ENCODE assay signal across 1 cellular context in the genomic region with DNA sequence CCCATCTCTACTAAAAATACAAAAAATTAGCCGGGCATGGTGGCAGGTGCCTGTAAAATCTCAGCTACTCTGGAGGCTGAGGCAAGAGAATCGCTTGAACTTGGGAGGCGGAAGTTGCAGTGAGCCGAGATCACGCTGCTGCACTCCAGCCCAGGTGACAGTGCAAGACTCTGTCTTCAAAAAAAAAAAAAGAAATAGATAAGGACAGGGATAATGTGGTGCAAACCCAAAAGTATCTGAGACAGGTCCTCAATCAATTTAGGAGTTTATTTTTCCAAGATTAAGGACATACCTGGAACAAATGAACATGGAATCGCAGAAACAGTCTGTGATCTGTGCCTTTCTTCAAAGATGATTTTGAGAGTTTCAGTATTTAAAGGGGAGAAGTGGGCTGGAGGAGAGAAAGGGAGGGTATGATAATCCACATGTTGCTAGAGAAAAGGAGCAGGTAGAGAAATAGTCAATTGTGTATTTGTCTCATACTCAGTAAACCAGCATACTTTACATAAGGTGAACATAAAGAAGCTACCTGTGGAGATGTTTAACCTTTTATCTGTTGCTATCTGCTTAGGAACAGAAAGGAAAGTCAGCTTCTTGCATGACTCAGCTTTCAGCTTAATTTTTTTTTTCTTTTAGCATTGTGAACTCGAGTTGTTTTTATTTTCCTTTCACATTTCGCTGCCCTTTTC.
TF ChIP-seq lines count a peak whose summit lies in the region.

No MANE protein-coding gene starts in this region.

TF ChIP-seq in K562, 482 proteins besides CTCF, POLR2A, EP300 and RAD21 (continued from another document and continues in another):
- TF ChIP-seq ZNF24 (IDR thresholded peaks at IDR 0.05) (peak; percentile 27; the same call in 1 of the 2 replicates), CHCHD3 (CRISPR knock-in tag; IDR thresholded peaks at IDR 0.05) (no peak), HNRNPH1 (optimal IDR thresholded peaks at IDR 0.05; ENCODE audit: low read depth, low read length) (no peak), PTRF (tag; IDR thresholded peaks at IDR 0.05) (no peak), SMARCB1 (IDR thresholded peaks at IDR 0.05; ENCODE audit: insufficient read length, low read depth) (peak; percentile 76), GATA2 (CRISPR knock-in tag; IDR thresholded peaks at IDR 0.05) (peak; percentile 54), DACH1 (IDR thresholded peaks at IDR 0.05; ENCODE audit: partially characterized antibody) (no peak), CTBP1 (IDR thresholded peaks at IDR 0.05; ENCODE audit: borderline replicate concordance) (peak; percentile 79; the same call in 1 of the 2 replicates), USF2 (CRISPR knock-in tag; IDR thresholded peaks at IDR 0.05) (no peak), PKNOX1 (IDR thresholded peaks at IDR 0.05) (no peak; the same call in 1 of the 2 replicates), TOE1 (IDR thresholded peaks at IDR 0.05; ENCODE audit: borderline replicate concordance) (peak; percentile 44; the same call in 1 of the 2 replicates), TOE1 (CRISPR knock-in tag; IDR thresholded peaks at IDR 0.05; ENCODE audit: borderline replicate concordance, low read depth) (no peak), TFAM (CRISPR knock-in tag; conservative IDR thresholded peaks at IDR 0.05) (no peak)
- TF ChIP-seq, protein P1, sequence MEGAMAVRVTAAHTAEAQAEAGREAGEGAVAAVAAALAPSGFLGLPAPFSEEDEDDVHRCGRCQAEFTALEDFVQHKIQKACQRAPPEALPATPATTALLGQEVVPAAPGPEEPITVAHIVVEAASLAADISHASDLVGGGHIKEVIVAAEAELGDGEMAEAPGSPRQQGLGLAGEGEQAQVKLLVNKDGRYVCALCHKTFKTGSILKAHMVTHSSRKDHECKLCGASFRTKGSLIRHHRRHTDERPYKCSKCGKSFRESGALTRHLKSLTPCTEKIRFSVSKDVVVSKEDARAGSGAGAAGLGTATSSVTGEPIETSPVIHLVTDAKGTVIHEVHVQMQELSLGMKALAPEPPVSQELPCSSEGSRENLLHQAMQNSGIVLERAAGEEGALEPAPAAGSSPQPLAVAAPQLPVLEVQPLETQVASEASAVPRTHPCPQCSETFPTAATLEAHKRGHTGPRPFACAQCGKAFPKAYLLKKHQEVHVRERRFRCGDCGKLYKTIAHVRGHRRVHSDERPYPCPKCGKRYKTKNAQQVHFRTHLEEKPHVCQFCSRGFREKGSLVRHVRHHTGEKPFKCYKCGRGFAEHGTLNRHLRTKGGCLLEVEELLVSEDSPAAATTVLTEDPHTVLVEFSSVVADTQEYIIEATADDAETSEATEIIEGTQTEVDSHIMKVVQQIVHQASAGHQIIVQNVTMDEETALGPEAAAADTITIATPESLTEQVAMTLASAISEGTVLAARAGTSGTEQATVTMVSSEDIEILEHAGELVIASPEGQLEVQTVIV (CRISPR knock-in tag; IDR thresholded peaks at IDR 0.05; ENCODE audit: borderline replicate concordance): 0 out of 2 replicates have a peak, but pooled peaks have one; percentile 53
- TF ChIP-seq, protein P2, sequence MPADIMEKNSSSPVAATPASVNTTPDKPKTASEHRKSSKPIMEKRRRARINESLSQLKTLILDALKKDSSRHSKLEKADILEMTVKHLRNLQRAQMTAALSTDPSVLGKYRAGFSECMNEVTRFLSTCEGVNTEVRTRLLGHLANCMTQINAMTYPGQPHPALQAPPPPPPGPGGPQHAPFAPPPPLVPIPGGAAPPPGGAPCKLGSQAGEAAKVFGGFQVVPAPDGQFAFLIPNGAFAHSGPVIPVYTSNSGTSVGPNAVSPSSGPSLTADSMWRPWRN (IDR thresholded peaks at IDR 0.05; ENCODE audit: low read depth): no peak
- TF ChIP-seq, protein P3, sequence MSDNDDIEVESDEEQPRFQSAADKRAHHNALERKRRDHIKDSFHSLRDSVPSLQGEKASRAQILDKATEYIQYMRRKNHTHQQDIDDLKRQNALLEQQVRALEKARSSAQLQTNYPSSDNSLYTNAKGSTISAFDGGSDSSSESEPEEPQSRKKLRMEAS (CRISPR knock-in tag; IDR thresholded peaks at IDR 0.05): no peak
- TF ChIP-seq, protein P4, sequence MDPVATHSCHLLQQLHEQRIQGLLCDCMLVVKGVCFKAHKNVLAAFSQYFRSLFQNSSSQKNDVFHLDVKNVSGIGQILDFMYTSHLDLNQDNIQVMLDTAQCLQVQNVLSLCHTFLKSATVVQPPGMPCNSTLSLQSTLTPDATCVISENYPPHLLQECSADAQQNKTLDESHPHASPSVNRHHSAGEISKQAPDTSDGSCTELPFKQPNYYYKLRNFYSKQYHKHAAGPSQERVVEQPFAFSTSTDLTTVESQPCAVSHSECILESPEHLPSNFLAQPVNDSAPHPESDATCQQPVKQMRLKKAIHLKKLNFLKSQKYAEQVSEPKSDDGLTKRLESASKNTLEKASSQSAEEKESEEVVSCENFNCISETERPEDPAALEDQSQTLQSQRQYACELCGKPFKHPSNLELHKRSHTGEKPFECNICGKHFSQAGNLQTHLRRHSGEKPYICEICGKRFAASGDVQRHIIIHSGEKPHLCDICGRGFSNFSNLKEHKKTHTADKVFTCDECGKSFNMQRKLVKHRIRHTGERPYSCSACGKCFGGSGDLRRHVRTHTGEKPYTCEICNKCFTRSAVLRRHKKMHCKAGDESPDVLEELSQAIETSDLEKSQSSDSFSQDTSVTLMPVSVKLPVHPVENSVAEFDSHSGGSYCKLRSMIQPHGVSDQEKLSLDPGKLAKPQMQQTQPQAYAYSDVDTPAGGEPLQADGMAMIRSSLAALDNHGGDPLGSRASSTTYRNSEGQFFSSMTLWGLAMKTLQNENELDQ (CRISPR knock-in tag; IDR thresholded peaks at IDR 0.05; ENCODE audit: borderline replicate concordance): no peak
- TF ChIP-seq, protein P5, sequence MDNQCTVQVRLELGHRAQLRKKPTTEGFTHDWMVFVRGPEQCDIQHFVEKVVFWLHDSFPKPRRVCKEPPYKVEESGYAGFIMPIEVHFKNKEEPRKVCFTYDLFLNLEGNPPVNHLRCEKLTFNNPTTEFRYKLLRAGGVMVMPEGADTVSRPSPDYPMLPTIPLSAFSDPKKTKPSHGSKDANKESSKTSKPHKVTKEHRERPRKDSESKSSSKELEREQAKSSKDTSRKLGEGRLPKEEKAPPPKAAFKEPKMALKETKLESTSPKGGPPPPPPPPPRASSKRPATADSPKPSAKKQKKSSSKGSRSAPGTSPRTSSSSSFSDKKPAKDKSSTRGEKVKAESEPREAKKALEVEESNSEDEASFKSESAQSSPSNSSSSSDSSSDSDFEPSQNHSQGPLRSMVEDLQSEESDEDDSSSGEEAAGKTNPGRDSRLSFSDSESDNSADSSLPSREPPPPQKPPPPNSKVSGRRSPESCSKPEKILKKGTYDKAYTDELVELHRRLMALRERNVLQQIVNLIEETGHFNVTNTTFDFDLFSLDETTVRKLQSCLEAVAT (IDR thresholded peaks at IDR 0.05): peak; percentile 7 to 76; a peak in 2 of 4 replicates
- TF ChIP-seq, protein P6, sequence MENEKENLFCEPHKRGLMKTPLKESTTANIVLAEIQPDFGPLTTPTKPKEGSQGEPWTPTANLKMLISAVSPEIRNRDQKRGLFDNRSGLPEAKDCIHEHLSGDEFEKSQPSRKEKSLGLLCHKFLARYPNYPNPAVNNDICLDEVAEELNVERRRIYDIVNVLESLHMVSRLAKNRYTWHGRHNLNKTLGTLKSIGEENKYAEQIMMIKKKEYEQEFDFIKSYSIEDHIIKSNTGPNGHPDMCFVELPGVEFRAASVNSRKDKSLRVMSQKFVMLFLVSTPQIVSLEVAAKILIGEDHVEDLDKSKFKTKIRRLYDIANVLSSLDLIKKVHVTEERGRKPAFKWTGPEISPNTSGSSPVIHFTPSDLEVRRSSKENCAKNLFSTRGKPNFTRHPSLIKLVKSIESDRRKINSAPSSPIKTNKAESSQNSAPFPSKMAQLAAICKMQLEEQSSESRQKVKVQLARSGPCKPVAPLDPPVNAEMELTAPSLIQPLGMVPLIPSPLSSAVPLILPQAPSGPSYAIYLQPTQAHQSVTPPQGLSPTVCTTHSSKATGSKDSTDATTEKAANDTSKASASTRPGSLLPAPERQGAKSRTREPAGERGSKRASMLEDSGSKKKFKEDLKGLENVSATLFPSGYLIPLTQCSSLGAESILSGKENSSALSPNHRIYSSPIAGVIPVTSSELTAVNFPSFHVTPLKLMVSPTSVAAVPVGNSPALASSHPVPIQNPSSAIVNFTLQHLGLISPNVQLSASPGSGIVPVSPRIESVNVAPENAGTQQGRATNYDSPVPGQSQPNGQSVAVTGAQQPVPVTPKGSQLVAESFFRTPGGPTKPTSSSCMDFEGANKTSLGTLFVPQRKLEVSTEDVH (IDR thresholded peaks at IDR 0.05; ENCODE audit: low read depth, partially characterized antibody): peak; percentile 61
- TF ChIP-seq, protein P7, sequence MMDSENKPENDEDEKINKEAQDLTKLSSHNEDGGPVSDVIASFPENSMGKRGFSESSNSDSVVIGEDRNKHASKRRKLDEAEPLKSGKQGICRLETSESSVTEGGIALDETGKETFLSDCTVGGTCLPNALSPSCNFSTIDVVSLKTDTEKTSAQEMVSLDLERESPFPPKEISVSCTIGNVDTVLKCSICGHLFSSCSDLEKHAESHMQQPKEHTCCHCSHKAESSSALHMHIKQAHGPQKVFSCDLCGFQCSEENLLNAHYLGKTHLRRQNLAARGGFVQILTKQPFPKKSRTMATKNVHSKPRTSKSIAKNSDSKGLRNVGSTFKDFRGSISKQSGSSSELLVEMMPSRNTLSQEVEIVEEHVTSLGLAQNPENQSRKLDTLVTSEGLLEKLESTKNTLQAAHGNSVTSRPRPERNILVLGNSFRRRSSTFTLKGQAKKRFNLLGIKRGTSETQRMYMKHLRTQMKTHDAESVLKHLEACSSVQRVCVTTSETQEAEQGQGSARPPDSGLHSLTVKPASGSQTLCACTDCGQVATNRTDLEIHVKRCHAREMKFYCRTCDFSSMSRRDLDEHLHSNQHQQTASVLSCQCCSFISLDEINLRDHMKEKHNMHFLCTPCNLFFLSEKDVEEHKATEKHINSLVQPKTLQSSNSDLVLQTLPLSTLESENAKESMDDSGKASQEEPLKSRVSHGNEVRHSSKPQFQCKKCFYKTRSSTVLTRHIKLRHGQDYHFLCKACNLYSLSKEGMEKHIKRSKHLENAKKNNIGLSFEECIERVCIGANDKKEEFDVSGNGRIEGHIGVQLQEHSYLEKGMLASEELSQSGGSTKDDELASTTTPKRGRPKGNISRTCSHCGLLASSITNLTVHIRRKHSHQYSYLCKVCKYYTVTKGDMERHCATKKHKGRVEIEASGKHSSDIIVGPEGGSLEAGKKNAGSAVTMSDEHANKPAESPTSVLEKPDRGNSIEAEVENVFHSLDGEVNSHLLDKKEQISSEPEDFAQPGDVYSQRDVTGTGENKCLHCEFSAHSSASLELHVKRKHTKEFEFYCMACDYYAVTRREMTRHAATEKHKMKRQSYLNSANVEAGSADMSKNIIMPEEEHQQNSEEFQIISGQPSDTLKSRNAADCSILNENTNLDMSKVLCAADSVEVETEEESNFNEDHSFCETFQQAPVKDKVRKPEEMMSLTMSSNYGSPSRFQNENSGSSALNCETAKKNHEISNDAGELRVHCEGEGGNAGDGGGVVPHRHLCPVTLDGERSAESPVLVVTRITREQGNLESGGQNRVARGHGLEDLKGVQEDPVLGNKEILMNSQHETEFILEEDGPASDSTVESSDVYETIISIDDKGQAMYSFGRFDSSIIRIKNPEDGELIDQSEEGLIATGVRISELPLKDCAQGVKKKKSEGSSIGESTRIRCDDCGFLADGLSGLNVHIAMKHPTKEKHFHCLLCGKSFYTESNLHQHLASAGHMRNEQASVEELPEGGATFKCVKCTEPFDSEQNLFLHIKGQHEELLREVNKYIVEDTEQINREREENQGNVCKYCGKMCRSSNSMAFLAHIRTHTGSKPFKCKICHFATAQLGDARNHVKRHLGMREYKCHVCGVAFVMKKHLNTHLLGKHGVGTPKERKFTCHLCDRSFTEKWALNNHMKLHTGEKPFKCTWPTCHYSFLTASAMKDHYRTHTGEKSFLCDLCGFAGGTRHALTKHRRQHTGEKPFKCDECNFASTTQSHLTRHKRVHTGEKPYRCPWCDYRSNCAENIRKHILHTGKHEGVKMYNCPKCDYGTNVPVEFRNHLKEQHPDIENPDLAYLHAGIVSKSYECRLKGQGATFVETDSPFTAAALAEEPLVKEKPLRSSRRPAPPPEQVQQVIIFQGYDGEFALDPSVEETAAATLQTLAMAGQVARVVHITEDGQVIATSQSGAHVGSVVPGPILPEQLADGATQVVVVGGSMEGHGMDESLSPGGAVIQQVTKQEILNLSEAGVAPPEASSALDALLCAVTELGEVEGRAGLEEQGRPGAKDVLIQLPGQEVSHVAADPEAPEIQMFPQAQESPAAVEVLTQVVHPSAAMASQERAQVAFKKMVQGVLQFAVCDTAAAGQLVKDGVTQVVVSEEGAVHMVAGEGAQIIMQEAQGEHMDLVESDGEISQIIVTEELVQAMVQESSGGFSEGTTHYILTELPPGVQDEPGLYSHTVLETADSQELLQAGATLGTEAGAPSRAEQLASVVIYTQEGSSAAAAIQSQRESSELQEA (IDR thresholded peaks at IDR 0.05; ENCODE audit: low read depth): no peak; the same call in 1 of the 2 replicates
- TF ChIP-seq, protein P8, sequence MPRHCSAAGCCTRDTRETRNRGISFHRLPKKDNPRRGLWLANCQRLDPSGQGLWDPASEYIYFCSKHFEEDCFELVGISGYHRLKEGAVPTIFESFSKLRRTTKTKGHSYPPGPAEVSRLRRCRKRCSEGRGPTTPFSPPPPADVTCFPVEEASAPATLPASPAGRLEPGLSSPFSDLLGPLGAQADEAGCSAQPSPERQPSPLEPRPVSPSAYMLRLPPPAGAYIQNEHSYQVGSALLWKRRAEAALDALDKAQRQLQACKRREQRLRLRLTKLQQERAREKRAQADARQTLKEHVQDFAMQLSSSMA (CRISPR knock-in tag; IDR thresholded peaks at IDR 0.05): no peak
